Comparison of ENCODE assay signal across 4 cellular contexts in the genomic region with DNA sequence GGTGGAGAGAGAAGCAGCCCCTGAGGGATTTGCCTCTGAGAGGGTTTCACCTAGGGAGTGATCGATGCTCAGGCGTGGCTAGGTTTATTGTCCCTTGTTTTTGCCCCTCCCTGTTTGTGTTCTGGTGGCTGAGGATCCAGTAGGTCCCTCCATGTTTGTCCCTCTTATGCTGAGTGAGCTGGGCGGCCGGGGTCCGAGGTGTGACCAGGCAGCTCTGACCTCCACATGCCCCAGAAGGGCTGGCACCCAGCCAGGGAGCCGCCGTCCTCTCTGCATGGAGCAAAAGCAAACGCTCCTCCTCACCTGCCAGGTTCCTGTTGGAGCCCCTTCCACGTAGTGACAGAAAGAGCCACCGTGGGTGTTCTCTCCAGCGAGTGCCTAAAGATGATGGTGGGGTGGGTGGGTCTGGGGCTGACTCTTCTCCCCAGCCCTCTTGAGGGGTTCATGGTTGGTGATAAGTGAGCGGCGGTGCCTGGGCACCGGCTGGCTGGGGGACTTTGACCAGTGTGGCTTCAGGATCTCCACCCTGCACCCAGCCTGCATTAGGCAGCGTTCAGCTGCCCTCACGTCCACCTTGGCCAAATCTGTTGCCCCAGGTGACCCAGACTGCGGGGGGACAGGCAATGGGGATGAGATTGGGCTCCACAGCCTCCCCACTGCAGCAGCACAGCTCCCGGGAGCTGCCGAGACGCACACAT.
TF ChIP-seq lines count a peak whose summit lies in the region.

No MANE protein-coding gene starts in this region.

TF ChIP-seq in SK-N-SH, 30 proteins besides CTCF, POLR2A, EP300 and RAD21:
- no peak for TF ChIP-seq FOSL2 (IDR thresholded peaks at IDR 0.05; ENCODE audit: borderline replicate concordance, low read depth)
TF ChIP-seq in SK-N-SH: peak in this region for 0.

TF ChIP-seq in SK-N-SH treated with all-trans-retinoic acid at 6 μM for 48 hours, 23 proteins besides CTCF, POLR2A, EP300 and RAD21 (continues in another document):
- TF ChIP-seq ZFP3 (CRISPR knock-in tag; IDR thresholded peaks at IDR 0.05): no peak
- TF ChIP-seq RARB (CRISPR knock-in tag; IDR thresholded peaks at IDR 0.05): no peak
- no peak for TF ChIP-seq ARNTL (CRISPR knock-in tag; IDR thresholded peaks at IDR 0.05; ENCODE audit: borderline replicate concordance, low read depth)
- no peak for TF ChIP-seq ZFP30 (CRISPR knock-in tag; IDR thresholded peaks at IDR 0.05)
- no peak for TF ChIP-seq ZNF565 (CRISPR knock-in tag; conservative IDR thresholded peaks at IDR 0.05; ENCODE audit: low read depth)
- no peak for TF ChIP-seq BACH2 (CRISPR knock-in tag; IDR thresholded peaks at IDR 0.05; ENCODE audit: borderline replicate concordance)
- no peak for TF ChIP-seq ZNF8 (CRISPR knock-in tag; IDR thresholded peaks at IDR 0.05)
- TF ChIP-seq, protein P1, sequence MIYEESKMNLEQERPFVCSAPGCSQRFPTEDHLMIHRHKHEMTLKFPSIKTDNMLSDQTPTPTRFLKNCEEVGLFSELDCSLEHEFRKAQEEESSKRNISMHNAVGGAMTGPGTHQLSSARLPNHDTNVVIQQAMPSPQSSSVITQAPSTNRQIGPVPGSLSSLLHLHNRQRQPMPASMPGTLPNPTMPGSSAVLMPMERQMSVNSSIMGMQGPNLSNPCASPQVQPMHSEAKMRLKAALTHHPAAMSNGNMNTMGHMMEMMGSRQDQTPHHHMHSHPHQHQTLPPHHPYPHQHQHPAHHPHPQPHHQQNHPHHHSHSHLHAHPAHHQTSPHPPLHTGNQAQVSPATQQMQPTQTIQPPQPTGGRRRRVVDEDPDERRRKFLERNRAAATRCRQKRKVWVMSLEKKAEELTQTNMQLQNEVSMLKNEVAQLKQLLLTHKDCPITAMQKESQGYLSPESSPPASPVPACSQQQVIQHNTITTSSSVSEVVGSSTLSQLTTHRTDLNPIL (CRISPR knock-in tag; IDR thresholded peaks at IDR 0.05; ENCODE audit: low read depth): no peak
- TF ChIP-seq TSHZ2 (CRISPR knock-in tag; IDR thresholded peaks at IDR 0.05): no peak
- TF ChIP-seq, protein P2, sequence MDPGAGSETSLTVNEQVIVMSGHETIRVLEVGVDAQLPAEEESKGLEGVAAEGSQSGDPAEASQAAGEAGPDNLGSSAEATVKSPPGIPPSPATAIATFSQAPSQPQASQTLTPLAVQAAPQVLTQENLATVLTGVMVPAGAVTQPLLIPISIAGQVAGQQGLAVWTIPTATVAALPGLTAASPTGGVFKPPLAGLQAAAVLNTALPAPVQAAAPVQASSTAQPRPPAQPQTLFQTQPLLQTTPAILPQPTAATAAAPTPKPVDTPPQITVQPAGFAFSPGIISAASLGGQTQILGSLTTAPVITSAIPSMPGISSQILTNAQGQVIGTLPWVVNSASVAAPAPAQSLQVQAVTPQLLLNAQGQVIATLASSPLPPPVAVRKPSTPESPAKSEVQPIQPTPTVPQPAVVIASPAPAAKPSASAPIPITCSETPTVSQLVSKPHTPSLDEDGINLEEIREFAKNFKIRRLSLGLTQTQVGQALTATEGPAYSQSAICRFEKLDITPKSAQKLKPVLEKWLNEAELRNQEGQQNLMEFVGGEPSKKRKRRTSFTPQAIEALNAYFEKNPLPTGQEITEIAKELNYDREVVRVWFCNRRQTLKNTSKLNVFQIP (CRISPR knock-in tag; IDR thresholded peaks at IDR 0.05; ENCODE audit: borderline replicate concordance, low read depth): no peak

TF ChIP-seq in K562, 482 proteins besides CTCF, POLR2A, EP300 and RAD21:
- TF ChIP-seq RHOXF2B (CRISPR knock-in tag; conservative IDR thresholded peaks at IDR 0.05) (no peak), NFIC (IDR thresholded peaks at IDR 0.05) (peak; percentile 78), TRIM24 (IDR thresholded peaks at IDR 0.05) (no peak)

TF ChIP-seq in liver, 16 proteins besides CTCF, POLR2A, EP300 and RAD21:
- TF ChIP-seq ZBTB33 (IDR thresholded peaks at IDR 0.05) (peak; percentile 48), REST (IDR thresholded peaks at IDR 0.05) (peak; percentile 40), SP1 (IDR thresholded peaks at IDR 0.05) (peak; percentile 86), YY1 (IDR thresholded peaks at IDR 0.05) (peak; percentile 85), HNF4G (IDR thresholded peaks at IDR 0.05) (peak; percentile 71), ATF3 (IDR thresholded peaks at IDR 0.05) (no peak), NR2F2 (IDR thresholded peaks at IDR 0.05) (no peak), JUND (IDR thresholded peaks at IDR 0.05) (no peak), FOXA1 (IDR thresholded peaks at IDR 0.05) (no peak), TAF1 (conservative IDR thresholded peaks at IDR 0.05) (no peak), EGR1 (IDR thresholded peaks at IDR 0.05; ENCODE audit: low read depth in 2 of 2) (no peak), GABPA (IDR thresholded peaks at IDR 0.05 in 1 of 2, conservative IDR thresholded peaks at IDR 0.05 in 1 of 2) (no peak), HNF4A (conservative IDR thresholded peaks at IDR 0.05) (peak; percentile 72 to 79), FOXA2 (IDR thresholded peaks at IDR 0.05) (no peak), RXRA (IDR thresholded peaks at IDR 0.05) (peak; percentile 71 to 83)
- TF ChIP-seq, protein P3, sequence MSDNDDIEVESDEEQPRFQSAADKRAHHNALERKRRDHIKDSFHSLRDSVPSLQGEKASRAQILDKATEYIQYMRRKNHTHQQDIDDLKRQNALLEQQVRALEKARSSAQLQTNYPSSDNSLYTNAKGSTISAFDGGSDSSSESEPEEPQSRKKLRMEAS (IDR thresholded peaks at IDR 0.05): no peak
